16 cellular contexts compared by ENCODE assay signal in the genomic region with DNA sequence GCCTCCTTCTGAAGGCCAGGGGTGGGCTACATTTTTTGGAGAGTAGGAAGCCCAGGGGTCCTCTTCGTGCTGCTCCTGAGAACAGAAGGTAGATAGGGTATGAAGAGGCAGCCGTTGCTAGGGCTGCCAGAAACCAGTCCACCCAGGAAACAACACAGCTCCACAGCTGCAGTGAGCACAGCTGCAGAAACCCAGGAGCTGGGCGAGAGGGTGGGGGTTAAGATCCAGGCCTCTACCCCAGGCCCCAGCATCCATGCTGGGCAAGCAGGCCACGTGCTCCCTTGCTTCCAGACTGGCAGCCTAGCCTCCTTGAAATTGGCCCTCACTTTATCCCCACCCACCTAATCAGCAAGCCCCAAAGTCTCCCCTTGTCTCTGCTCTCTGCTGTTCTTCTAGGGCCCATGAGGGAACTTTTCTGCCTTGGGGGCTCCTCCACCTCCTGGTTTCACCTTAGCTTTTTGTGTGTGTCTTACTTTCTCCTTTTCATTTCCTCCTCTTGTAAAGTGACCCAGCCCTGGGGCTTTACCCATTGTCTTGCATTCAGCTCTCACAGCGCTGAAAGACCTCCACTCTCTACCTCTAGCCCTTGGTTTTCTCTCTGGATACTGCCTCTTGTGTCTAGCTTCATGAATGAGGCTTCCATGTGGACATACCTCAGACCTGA.
A peak's percentile ranks its signal among the peaks of the same experiment; 100 is the strongest.
DNase-seq lines count a peak whose midpoint lies in the region; ATAC-seq lines count a peak whose summit lies in the region.
"Had no signal": no experiment of that assay in that cellular context is flagged by ENCODE, and none has a peak within 500 bp of the region (broad histone marks: within the 10 kb centered on the region; RNA-seq: fewer than 3 reads in every experiment).

No MANE protein-coding gene starts in this region.

- DNase-seq in ELF-1 (ENCODE audit: low read depth, low spot score): peak; percentile 93
- peak; percentile 20 for DNase-seq in iPS-NIHi11 (ENCODE audit: low spot score)
- peak; percentile 43 for DNase-seq in pons (ENCODE audit: low spot score)
- DNase-seq in NCI-H69 (lab: John Stamatoyannopoulos, UW): no peak
- DNase-seq in effector CD8-positive, alpha-beta T cell (lab: John Stamatoyannopoulos, UW): no peak
- DNase-seq: activated CD4-positive, CD25-positive, alpha-beta regulatory T cell; activated naive CD4-positive, alpha-beta T cell; foreskin melanocyte; GDM1; NCI-H1930; NCI-H774; tibial artery had no signal

- peak overlapping the region; percentile 17 for H3K27ac ChIP-seq in angular gyrus (ENCODE audit: low read depth, low read length)
- H3K27ac ChIP-seq: breast epithelium, tibial artery had no signal

- no peak for ATAC-seq in activated CD4-positive, CD25-positive, alpha-beta regulatory T cell treated with anti-CD3 and anti-CD28 coated beads, Interleukin-2, amount 50 U/mL, for 24 hours
- ATAC-seq in GM19035 (IDR thresholded peaks at IDR 0.05; ENCODE audit: unreplicated experiment): no peak

Comparison
In these comparisons a context has a peak if more than half of its experiments do, and no peak if none do; other contexts are left out.
1. DNase-seq: peak in ELF-1 (single experiment), iPS-NIHi11 (single experiment) and pons (single experiment); none in NCI-H69 (single experiment) and effector CD8-positive, alpha-beta T cell (single experiment).